Comparison of ENCODE assay signal across 25 cellular contexts in the genomic region with DNA sequence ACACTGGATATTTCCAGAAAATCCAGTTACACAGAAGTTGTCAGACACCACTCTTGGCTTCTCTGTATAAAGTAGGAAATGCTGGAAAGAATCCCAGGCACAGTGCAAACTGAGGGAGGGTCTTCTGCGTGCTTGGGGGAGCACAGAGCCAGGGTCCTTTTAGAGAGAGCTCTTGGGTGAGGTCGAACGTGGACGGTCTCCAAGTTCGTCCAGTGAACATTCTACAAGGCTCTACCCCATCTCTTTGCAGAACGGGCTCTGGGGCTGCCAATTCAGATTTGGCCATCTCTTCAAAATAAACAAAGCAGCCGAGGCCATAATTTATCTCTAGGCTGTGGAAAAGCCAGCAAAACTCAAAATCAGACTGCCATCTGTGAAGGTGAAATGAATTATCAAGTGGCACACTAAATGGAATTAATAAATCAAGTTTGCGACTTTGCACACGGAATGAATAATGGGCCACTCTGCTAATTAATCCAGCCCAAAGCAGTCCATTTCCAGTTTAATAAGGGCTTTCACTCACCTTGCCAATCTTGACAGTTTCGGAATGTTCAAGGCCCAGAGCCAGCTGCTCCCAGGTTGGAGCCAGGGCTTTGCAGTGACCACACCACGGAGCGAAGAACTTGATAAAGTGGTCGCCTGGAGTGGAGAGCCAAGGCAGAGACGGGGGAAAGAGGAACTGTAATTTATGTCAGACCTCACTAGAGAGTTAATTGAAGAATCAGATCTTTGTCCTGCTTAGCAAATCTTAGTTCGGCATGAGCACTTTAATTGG.
"Had no signal": no experiment of that assay in that cellular context is flagged by ENCODE, and none has a peak within 500 bp of the region (broad histone marks: within the 10 kb centered on the region; RNA-seq: fewer than 3 reads in every experiment).

No MANE protein-coding gene starts in this region.

- H3K4me1 ChIP-seq: Peyer's patch had no signal

- H3K9me3 ChIP-seq: Peyer's patch had no signal

- H3K27me3 ChIP-seq: brain microvascular endothelial cell, cardiac muscle cell, Peyer's patch had no signal

- FAIRE-seq: astrocyte had no signal

- H3K4me3 ChIP-seq: cardiac muscle cell, Peyer's patch had no signal

- ATAC-seq: activated T-cell treated with anti-CD3 and anti-CD28 coated beads, Interleukin-2, amount 50 U/mL, for 4 hours; T-helper 17 cell; WTC11 had no signal

- H3K27ac ChIP-seq: brain microvascular endothelial cell, cardiac muscle cell, Peyer's patch had no signal

- DNase-seq: activated CD4-positive, alpha-beta T cell treated with anti-CD3 and anti-CD28 coated beads for 48 hours; activated CD4-positive, alpha-beta T cell treated with anti-CD3 and anti-CD28 coated beads, Interleukin-2, amount 50 U/mL, for 4 hours; activated CD4-positive, CD25-positive, alpha-beta regulatory T cell treated with anti-CD3 and anti-CD28 coated beads, Interleukin-2, amount 50 U/mL, for 72 hours; activated CD8-positive, alpha-beta memory T cell treated with anti-CD3 and anti-CD28 coated beads for 24 hours; activated effector memory CD4-positive, alpha-beta T cell treated with anti-CD3 and anti-CD28 coated beads, Interleukin-2, amount 50 U/mL, for 16 hours; activated naive CD4-positive, alpha-beta T cell treated with Interleukin-2 at 50 U/mL for 16 hours; activated T-cell treated with anti-CD3 and anti-CD28 coated beads, Interleukin-2, amount 50 U/mL, for 4 hours; brain microvascular endothelial cell; IMR-90; KG1; MV-4-11; NCI-H1092 treated with DMSO at 0.1 percent for 48 hours; NCI-H1417 treated with DMSO at 0.1 percent for 48 hours; NCI-H1694 treated with DMSO at 0.1 percent for 48 hours; NCI-H2029 treated with DMSO at 0.1 percent for 48 hours; NCI-H345; NCI-H510A; NCI-H526 treated with DMSO at 0.1 percent for 48 hours; Peyer's patch; SIG-M5; T-helper 17 cell; T-helper 9 cell had no signal
